ENCODE assay signal across 14 cellular contexts in genomic region chr7:115297651-115298050, GRCh38.
DNase-seq lines count a peak whose midpoint lies in the region; ATAC-seq lines count a peak whose summit lies in the region.
"Had no signal": no experiment of that assay in that cellular context is flagged by ENCODE, and none has a peak within 500 bp of the region (broad histone marks: within the 10 kb centered on the region; RNA-seq: fewer than 3 reads in every experiment).

No MANE protein-coding gene starts in this region.

- no peaks in the 10 kb centered on the region for H3K4me1 Mint-ChIP-seq in activated T-cell treated with anti-CD3 and anti-CD28 coated beads, Interleukin-2, amount 50 U/mL, for 24 hours (ENCODE audit: low read depth)
- H3K4me1 Mint-ChIP-seq in stimulated activated naive B cell treated with anti-CD40 and anti-IgM and Interleukin-4, amounts not matched to agents 10 μg/mL and 1 μg/mL and 100 μg/mL, for 72 hours, result no peaks in the 10 kb centered on the region
- H3K4me1 Mint-ChIP-seq: naive B cell had no signal

- no peaks in the 10 kb centered on the region for H3K36me3 Mint-ChIP-seq in activated T-cell treated with anti-CD3 and anti-CD28 coated beads, Interleukin-2, amount 50 U/mL, for 24 hours (ENCODE audit: low read depth)
- H3K36me3 Mint-ChIP-seq in stimulated activated naive B cell treated with anti-CD40 and anti-IgM and Interleukin-4, amounts not matched to agents 10 μg/mL and 1 μg/mL and 100 μg/mL, for 72 hours, result no peaks in the 10 kb centered on the region
- H3K36me3 Mint-ChIP-seq: naive B cell had no signal

- H3K4me3 Mint-ChIP-seq in activated T-cell treated with anti-CD3 and anti-CD28 coated beads, Interleukin-2, amount 50 U/mL, for 24 hours, result no peak overlapping the region
- no peak overlapping the region for H3K4me3 Mint-ChIP-seq in stimulated activated naive B cell treated with anti-CD40 and anti-IgM and Interleukin-4, amounts not matched to agents 10 μg/mL and 1 μg/mL and 100 μg/mL, for 72 hours
- H3K4me3 Mint-ChIP-seq: CD4-positive, alpha-beta T cell; naive B cell had no signal

- no peak for ATAC-seq in HG02973 (IDR thresholded peaks at IDR 0.05; ENCODE audit: unreplicated experiment)
- ATAC-seq in stimulated activated naive B cell treated with anti-CD40 and anti-IgM and Interleukin-4, amounts not matched to agents 10 μg/mL and 1 μg/mL and 100 μg/mL, for 72 hours (replicated peaks), result no peak
- ATAC-seq: Right ventricle myocardium inferior had no signal

- DNase-seq in AG08396 (ENCODE audit: low spot score), result peak; percentile 12
- peak; percentile 46 for DNase-seq in HPDE6-E6E7 (ENCODE audit: extremely low spot score)
- peak; percentile 87 for DNase-seq in astrocyte of the hippocampus (ENCODE audit: low read depth, low spot score)
- DNase-seq in kidney glomerular epithelial cell (lab: John Stamatoyannopoulos, UW), result peak; percentile 88
- no peak for DNase-seq in activated T-cell treated with anti-CD3 and anti-CD28 coated beads, Interleukin-2, amount 50 U/mL, for 24 hours
- DNase-seq in activated naive CD4-positive, alpha-beta T cell (lab: John Stamatoyannopoulos, UW), result no peak
- DNase-seq in stimulated activated naive B cell treated with anti-CD40 and anti-IgM and Interleukin-4, amounts not matched to agents 10 μg/mL and 1 μg/mL and 100 μg/mL, for 72 hours, result no peak
- DNase-seq: activated CD4-positive, alpha-beta T cell treated with anti-CD3 and anti-CD28 coated beads, Interleukin-2, amount 50 U/mL, for 48 hours; amygdala; CD4-positive, alpha-beta T cell; naive B cell; NCI-H1105 had no signal

- H3K27me3 Mint-ChIP-seq in activated T-cell treated with anti-CD3 and anti-CD28 coated beads, Interleukin-2, amount 50 U/mL, for 24 hours, result no peaks in the 10 kb centered on the region
- H3K27me3 Mint-ChIP-seq in stimulated activated naive B cell treated with anti-CD40 and anti-IgM and Interleukin-4, amounts not matched to agents 10 μg/mL and 1 μg/mL and 100 μg/mL, for 72 hours, result no peaks in the 10 kb centered on the region
- H3K27me3 Mint-ChIP-seq: CD4-positive, alpha-beta T cell had no signal

- no peak overlapping the region for H3K27ac Mint-ChIP-seq in activated T-cell treated with anti-CD3 and anti-CD28 coated beads, Interleukin-2, amount 50 U/mL, for 24 hours
- H3K27ac Mint-ChIP-seq in stimulated activated naive B cell treated with anti-CD40 and anti-IgM and Interleukin-4, amounts not matched to agents 10 μg/mL and 1 μg/mL and 100 μg/mL, for 72 hours, result no peak overlapping the region
- H3K27ac Mint-ChIP-seq: CD4-positive, alpha-beta T cell; naive B cell had no signal

- H3K9me3 Mint-ChIP-seq in activated T-cell treated with anti-CD3 and anti-CD28 coated beads, Interleukin-2, amount 50 U/mL, for 24 hours, result no peaks in the 10 kb centered on the region
- peaks cover 2 to 3% of the 10 kb centered on the region in 2 donors for H3K9me3 Mint-ChIP-seq in stimulated activated naive B cell treated with anti-CD40 and anti-IgM and Interleukin-4, amounts not matched to agents 10 μg/mL and 1 μg/mL and 100 μg/mL, for 72 hours
- H3K9me3 Mint-ChIP-seq: CD4-positive, alpha-beta T cell had no signal

Comparison
In these comparisons a context has a peak if more than half of its experiments do, and no peak if none do; other contexts are left out.
1. DNase-seq: peak in AG08396 (single experiment), HPDE6-E6E7 (single experiment), astrocyte of the hippocampus (single experiment) and kidney glomerular epithelial cell (single experiment); none in activated T-cell treated with anti-CD3 and anti-CD28 coated beads, Interleukin-2, amount 50 U/mL, for 24 hours (single experiment), activated naive CD4-positive, alpha-beta T cell (0 of 4) and stimulated activated naive B cell treated with anti-CD40 and anti-IgM and Interleukin-4, amounts not matched to agents 10 μg/mL and 1 μg/mL and 100 μg/mL, for 72 hours (single experiment).